1 cellular context compared by ENCODE assay signal in genomic region chr11:2271327-2272240, GRCh38.
TF ChIP-seq lines count a peak whose summit lies in the region.

No MANE protein-coding gene starts in this region.

TF ChIP-seq in HepG2, 621 proteins besides CTCF, POLR2A, EP300 and RAD21:
- no peak for TF ChIP-seq PLSCR1 (CRISPR knock-in tag; IDR thresholded peaks at IDR 0.05; ENCODE audit: borderline replicate concordance)
- no peak for TF ChIP-seq ZNF512 (CRISPR knock-in tag; IDR thresholded peaks at IDR 0.05)
- no peak for TF ChIP-seq BCL3 (CRISPR knock-in tag; IDR thresholded peaks at IDR 0.05)
- TF ChIP-seq ZNF703 (CRISPR knock-in tag; IDR thresholded peaks at IDR 0.05; ENCODE audit: borderline replicate concordance), result no peak
- TF ChIP-seq DDIT3 (CRISPR knock-in tag; IDR thresholded peaks at IDR 0.05), result no peak
- no peak for TF ChIP-seq ZMYM4 (CRISPR knock-in tag; IDR thresholded peaks at IDR 0.05)
- TF ChIP-seq ONECUT2 (CRISPR knock-in tag; IDR thresholded peaks at IDR 0.05), result no peak
- no peak for TF ChIP-seq ZNF569 (CRISPR knock-in tag; IDR thresholded peaks at IDR 0.05; ENCODE audit: borderline replicate concordance)
- no peak for TF ChIP-seq NFKB2 (CRISPR knock-in tag; IDR thresholded peaks at IDR 0.05; ENCODE audit: borderline replicate concordance)
- no peak for TF ChIP-seq ATM (IDR thresholded peaks at IDR 0.05; ENCODE audit: borderline replicate concordance)
- TF ChIP-seq ZNF264 (CRISPR knock-in tag; IDR thresholded peaks at IDR 0.05), result no peak
- TF ChIP-seq MLLT10 (CRISPR knock-in tag; IDR thresholded peaks at IDR 0.05), result no peak
- TF ChIP-seq SRF (IDR thresholded peaks at IDR 0.05; ENCODE audit: low read depth, low read length), result no peak
- TF ChIP-seq ZNF713 (CRISPR knock-in tag; IDR thresholded peaks at IDR 0.05), result no peak
- TF ChIP-seq ISL2 (CRISPR knock-in tag; IDR thresholded peaks at IDR 0.05), result no peak
- no peak for TF ChIP-seq ZNF30 (CRISPR knock-in tag; IDR thresholded peaks at IDR 0.05)
- TF ChIP-seq ZFP36 (IDR thresholded peaks at IDR 0.05; ENCODE audit: borderline replicate concordance, low read depth, low read length, partially characterized antibody), result no peak
- TF ChIP-seq ZNF513 (CRISPR knock-in tag; conservative IDR thresholded peaks at IDR 0.05), result no peak
- TF ChIP-seq ZNF326 (CRISPR knock-in tag; IDR thresholded peaks at IDR 0.05; ENCODE audit: borderline replicate concordance), result no peak
